Comparison of ENCODE assay signal across 17 cellular contexts in the genomic region with DNA sequence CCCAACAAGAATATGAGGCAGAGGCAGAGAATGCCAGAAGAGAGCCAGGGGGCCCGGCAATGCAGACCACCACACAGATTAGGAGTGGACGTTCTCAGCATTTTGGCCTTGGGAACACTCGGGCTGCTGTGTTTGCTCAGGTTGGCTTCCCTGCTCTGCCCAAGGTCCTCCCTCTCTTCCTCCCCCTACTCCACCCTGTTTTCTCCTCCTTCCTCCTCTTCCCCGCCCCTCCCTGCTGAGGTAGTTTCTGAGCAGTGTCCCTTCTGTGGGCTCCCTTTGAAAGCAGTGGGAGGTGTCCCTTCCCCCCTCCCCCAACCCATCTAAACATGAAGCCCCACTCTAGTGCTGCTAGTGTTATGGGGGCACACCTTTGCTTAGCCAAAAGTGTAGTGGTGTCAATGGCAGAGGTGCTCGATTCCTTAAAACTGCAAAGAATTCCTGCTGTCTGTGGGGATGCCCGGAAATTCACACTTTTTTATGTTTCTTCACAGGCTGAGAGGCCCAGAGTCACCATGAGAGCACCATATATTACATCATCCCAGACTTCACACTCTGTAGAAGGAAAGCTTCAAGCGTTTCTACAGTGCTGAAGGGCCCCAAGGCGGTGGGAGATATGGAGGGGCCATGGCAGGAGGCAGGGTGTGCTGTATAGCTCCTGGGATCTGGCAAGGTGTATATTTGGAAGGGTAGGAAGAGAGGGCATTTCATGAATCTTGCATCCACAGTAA. TPM values are rescaled to one million over a fixed set of nuclear protein-coding genes. Genes with fewer than 3 reads are reported as not detected.
DNase-seq lines count a peak whose midpoint lies in the region; ATAC-seq, FAIRE-seq and TF ChIP-seq lines count a peak whose summit lies in the region.
"Had no signal": no experiment of that assay in that cellular context is flagged by ENCODE, and none has a peak within 500 bp of the region (broad histone marks: within the 10 kb centered on the region; RNA-seq: fewer than 3 reads in every experiment).

Gene HHIPL2 (minus strand): TSS at position 161 of the 728 bp plus-strand sequence. CDS start 60 bp downstream, at position 101.

- peak; percentile 32 for ATAC-seq in HepG2
- ATAC-seq in right lobe of liver, result no peak
- ATAC-seq: naive thymus-derived CD8-positive, alpha-beta T cell had no signal

- POLR2A ChIA-PET in HepG2 (lab: Yijun Ruan, JAX), result interaction anchor here (1.7 kb wide), 1 partner anchor 8 kb away, joined by 11 read pairs; no protein-coding TSS in a partner anchor

- H2AFZ ChIP-seq in HepG2 (ENCODE audit: low read length) (peak within 1 kb of the TSS; percentile 45), keratinocyte (ENCODE audit: control insufficient read depth, low read length) (no peak within 1 kb of the TSS)

- H3K27ac Mint-ChIP-seq in type B pancreatic cell, result peak within 1 kb of the TSS; percentile 70
- H3K27ac Mint-ChIP-seq: naive thymus-derived CD8-positive, alpha-beta T cell had no signal

- in situ Hi-C loops in HepG2 (cut with HindIII; ENCODE audit: extremely low pct_ligation_motif_present, low pct_unique_long_range_greater_than_20kb), result no loop called here

- H3K27ac ChIP-seq in HepG2 (ENCODE audit: extremely low read length, insufficient read depth, low read length), result no peak within 1 kb of the TSS
- no peak within 1 kb of the TSS for H3K27ac ChIP-seq in right lobe of liver
- peak within 1 kb of the TSS; percentile 77; the same call in 1 of the 2 replicates for H3K27ac ChIP-seq in SK-N-MC
- no peak within 1 kb of the TSS for H3K27ac ChIP-seq in keratinocyte (ENCODE audit: control insufficient read depth, insufficient read depth, low read length)
- H3K27ac ChIP-seq: left lung, thoracic aorta, VCaP had no signal

- intact Hi-C loops in HepG2 (cut with micrococcal nuclease; ENCODE audit: unreplicated experiment), result loop anchor here (5.0 kb wide), 1 partner anchor 69 kb away; the partner anchor contains the start of gene MIA3
- intact Hi-C loops in right lobe of liver (cut with DNase I), result no loop called here

- H3K9me3 ChIP-seq in HepG2 (ENCODE audit: low read length), result no peaks in the 10 kb centered on the region
- H3K9me3 ChIP-seq in right lobe of liver, result no peaks in the 10 kb centered on the region
- H3K9me3 ChIP-seq in SK-N-MC (ENCODE audit: low read depth, low read length), result no peaks in the 10 kb centered on the region
- no peaks in the 10 kb centered on the region for H3K9me3 ChIP-seq in keratinocyte (ENCODE audit: control insufficient read depth, low read depth, low read length)
- H3K9me3 ChIP-seq: left lung, thoracic aorta had no signal

- DNase-seq in HepG2 (ENCODE audit: low spot score), result no peak
- no peak for DNase-seq in right lobe of liver
- no peak for DNase-seq in SK-N-MC (ENCODE audit: low read depth, low spot score)
- DNase-seq in keratinocyte (ENCODE audit: low read depth, low spot score), result no peak
- DNase-seq in type B pancreatic cell (ENCODE audit: extremely low spot score, unreplicated experiment), result no peak
- no peak for DNase-seq in NCI-H2171 treated with DMSO at 0.1 percent for 48 hours (lab: John Stamatoyannopoulos, UW)
- DNase-seq in kidney tubule cell (ENCODE audit: low spot score), result no peak
- DNase-seq in amniotic stem cell (lab: John Stamatoyannopoulos, UW), result no peak
- DNase-seq: dermis blood vessel endothelial cell; left lung; naive thymus-derived CD8-positive, alpha-beta T cell; stimulated activated CD4-positive, alpha-beta T cell treated with anti-CD3 and anti-CD28 coated beads, Interleukin-1b, Interleukin-23, amount 100 ng/mL, for 48 hours had no signal

- H3K4me1 ChIP-seq in HepG2 (ENCODE audit: insufficient read depth, low read length), result peaks cover 28% of the 10 kb centered on the region
- H3K4me1 ChIP-seq in right lobe of liver, result no peaks in the 10 kb centered on the region
- H3K4me1 ChIP-seq in keratinocyte (ENCODE audit: control insufficient read depth, extremely low read depth, insufficient read depth, low read length), result peaks cover 16% of the 10 kb centered on the region
- H3K4me1 ChIP-seq: left lung had no signal

- dilution Hi-C loops in keratinocyte (cut with MboI; ENCODE audit: extremely low pct_ligation_motif_present, low sequenced_read_pairs), result no loop called here

- H3K4me2 ChIP-seq in HepG2 (ENCODE audit: low read depth, low read length) (peak within 1 kb of the TSS; percentile 77), keratinocyte (ENCODE audit: control insufficient read depth, extremely low read depth, insufficient read depth, low read depth, low read length) (peak within 1 kb of the TSS; percentile 23)

- peak within 1 kb of the TSS; percentile 58 for H3K4me3 Mint-ChIP-seq in type B pancreatic cell
- H3K4me3 Mint-ChIP-seq: naive thymus-derived CD8-positive, alpha-beta T cell had no signal

- peaks cover 24% of the 10 kb centered on the region for H3K4me1 Mint-ChIP-seq in type B pancreatic cell (ENCODE audit: unreplicated experiment)
- H3K4me1 Mint-ChIP-seq: naive thymus-derived CD8-positive, alpha-beta T cell had no signal

- H3K9ac ChIP-seq in HepG2 (ENCODE audit: insufficient read depth, low read depth, low read length) (no peak within 1 kb of the TSS), SK-N-MC (ENCODE audit: insufficient read length) (no peak within 1 kb of the TSS), keratinocyte (ENCODE audit: control insufficient read depth, extremely low read depth, insufficient read depth, low read length) (no peak within 1 kb of the TSS)

- no peaks in the 10 kb centered on the region for H3K9me3 Mint-ChIP-seq in type B pancreatic cell
- H3K9me3 Mint-ChIP-seq: naive thymus-derived CD8-positive, alpha-beta T cell had no signal

- H3K27me3 ChIP-seq in HepG2 (ENCODE audit: control insufficient read depth in 1 of 2, insufficient read depth in 2 of 2, low read length in 2 of 2), result no peaks in the 10 kb centered on the region
- H3K27me3 ChIP-seq in right lobe of liver, result no peaks in the 10 kb centered on the region
- no peaks in the 10 kb centered on the region for H3K27me3 ChIP-seq in keratinocyte (ENCODE audit: control insufficient read depth, extremely low read depth, insufficient read depth, low read length)

- H3K79me2 ChIP-seq in HepG2 (ENCODE audit: insufficient read depth, low read length) (no peaks in the 10 kb centered on the region), keratinocyte (ENCODE audit: control insufficient read depth, insufficient read depth, low read length) (no peaks in the 10 kb centered on the region)

- no peak for TF ChIP-seq RAD21 in HepG2 (CRISPR knock-in tag; IDR thresholded peaks at IDR 0.05)

- CTCF ChIA-PET in HepG2 (lab: Yijun Ruan, JAX; ENCODE audit: low intra/inter-chr PET ratio, low total read pairs), result no interaction called here

- BruUV-seq in HepG2 (replicated peaks; lab: Mats Ljungman, UMichigan), result no TSS peak

- FAIRE-seq in HepG2 (lab: Jason Lieb, UNC) (no peak), keratinocyte (lab: Jason Lieb, UNC) (no peak)
- FAIRE-seq: D721Med, GM18507 had no signal

- H3K36me3 ChIP-seq in HepG2 (replicated peaks in 1 of 2; ENCODE audit: control insufficient read depth in 1 of 2, insufficient read depth in 2 of 2, low read length in 2 of 2) (no peaks in the 10 kb centered on the region), right lobe of liver (no peaks in the 10 kb centered on the region), SK-N-MC (ENCODE audit: insufficient read depth, low read length) (no peaks in the 10 kb centered on the region), keratinocyte (ENCODE audit: control insufficient read depth in 2 of 2, extremely low read depth in 1 of 2, insufficient read depth in 2 of 2, low read length in 2 of 2) (no peaks in the 10 kb centered on the region)
- H3K36me3 ChIP-seq: left lung, thoracic aorta had no signal

- TF ChIP-seq EP300 in HepG2 (IDR thresholded peaks at IDR 0.05; ENCODE audit: low read depth in 2 of 2, low read length in 2 of 2), result no peak
- TF ChIP-seq EP300 in HepG2 (CRISPR knock-in tag; IDR thresholded peaks at IDR 0.05; ENCODE audit: borderline replicate concordance), result no peak

- peaks cover 5% of the 10 kb centered on the region for H3K27me3 Mint-ChIP-seq in type B pancreatic cell

- no peak for TF ChIP-seq POLR2A in HepG2 (IDR thresholded peaks at IDR 0.05; ENCODE audit: insufficient read depth in 1 of 2, low read depth in 2 of 2, low read length in 2 of 2)
- TF ChIP-seq POLR2A in right lobe of liver (IDR thresholded peaks at IDR 0.05), result no peak

- H3K36me3 Mint-ChIP-seq in type B pancreatic cell, result no peaks in the 10 kb centered on the region
- H3K36me3 Mint-ChIP-seq: naive thymus-derived CD8-positive, alpha-beta T cell had no signal

- H3K4me3 ChIP-seq in HepG2 (replicated peaks in 1 of 3; ENCODE audit: insufficient read depth in 1 of 3, low read depth in 2 of 3, low read length in 3 of 3), result peak within 1 kb of the TSS; percentile 25 to 65 (median 31)
- H3K4me3 ChIP-seq in right lobe of liver, result no peak within 1 kb of the TSS
- peak within 1 kb of the TSS; percentile 57 for H3K4me3 ChIP-seq in SK-N-MC
- no peak within 1 kb of the TSS for H3K4me3 ChIP-seq in keratinocyte (ENCODE audit: control insufficient read depth in 2 of 3, extremely low read depth in 1 of 3, insufficient read depth in 2 of 3, low read depth in 1 of 3, low read length in 3 of 3)
- H3K4me3 ChIP-seq: left lung, thoracic aorta had no signal

- no peak for TF ChIP-seq CTCF in HepG2 (CRISPR knock-in tag; IDR thresholded peaks at IDR 0.05)
- no peak for TF ChIP-seq CTCF in right lobe of liver (IDR thresholded peaks at IDR 0.05)
- no peak for TF ChIP-seq CTCF in keratinocyte (optimal IDR thresholded peaks at IDR 0.05 in 1 of 3, IDR thresholded peaks at IDR 0.05 in 1 of 3, conservative IDR thresholded peaks at IDR 0.05 in 1 of 3; ENCODE audit: extremely low read depth in 1 of 3, insufficient read depth in 2 of 3, low read length in 3 of 3)
- no peak for TF ChIP-seq CTCF in type B pancreatic cell (conservative IDR thresholded peaks at IDR 0.05)

- H4K20me1 ChIP-seq in HepG2 (ENCODE audit: insufficient read depth, low read length), result no peaks in the 10 kb centered on the region
- H4K20me1 ChIP-seq in keratinocyte (ENCODE audit: control insufficient read depth, extremely low read depth, insufficient read depth, low read length), result no peaks in the 10 kb centered on the region

- WGBS in HepG2 (ENCODE audit: low lambda C conversion rate), result 6% methylated on average over 7 of the region's 8 CpGs
- WGBS in right lobe of liver (ENCODE audit: insufficient coverage, low coverage, low lambda C conversion rate, missing lambda C conversion rate), result 69% methylated on average over 6 of the region's 8 CpGs

- no peaks in the 10 kb centered on the region for H3K9me1 ChIP-seq in keratinocyte (ENCODE audit: control insufficient read depth, extremely low read depth, insufficient read depth, low read length)

RNA-seq across cellular contexts. Expression of gene HHIPL2, which starts in this region (rescaled TPM):
- total RNA-seq in HepG2 (2016; rRNA removed; fragmentation: Illumina TruSeq; extraction: Trizol) (0.07 and 0.53 TPM in 2 replicates), right lobe of liver (1 to 10 TPM in 1 of 6 experiments, not detected in 5; 1.6 TPM), type B pancreatic cell (ENCODE audit: low replicate concordance) (0.14 and 2.4 TPM in 2 replicates)
- not detected in 2 replicates for total RNA-seq in HepG2 (2016; cell fraction: cytosol; rRNA removed; fragmentation: Illumina TruSeq; extraction: Trizol; ENCODE audit: low read depth)
- 0.30 TPM in 2 replicates for total RNA-seq in HepG2 (2016; cell fraction: insoluble cytoplasmic fraction; rRNA removed; fragmentation: Illumina TruSeq; extraction: Trizol)
- total RNA-seq in HepG2 (2016; cell fraction: membrane; rRNA removed; fragmentation: Illumina TruSeq; extraction: Trizol), result 0.09 and 0.41 TPM in 2 replicates
- total RNA-seq in HepG2 (2016; cell fraction: nucleus; rRNA removed; fragmentation: Illumina TruSeq; extraction: Trizol), result 0.50 and 2.3 TPM in 2 replicates
- polyA plus RNA-seq in HepG2 (2011; rRNA removed) (0.46 and 1.3 TPM in 2 replicates), keratinocyte (0.05 to 0.16 TPM (median 0.05 TPM) in 3 replicates)
- 0.13 and 0.37 TPM in 2 replicates for polyA plus RNA-seq in HepG2 (2011; cell fraction: cytosol; rRNA removed)
- polyA plus RNA-seq in HepG2 (2011; cell fraction: nucleus; rRNA removed), result 2.3 TPM in 2 replicates
- 1.3 and 1.8 TPM in 2 replicates for polyA plus RNA-seq in HepG2 (2012)
- polyA plus RNA-seq in HepG2 (2016; cell fraction: cytosol; fragmentation: Illumina TruSeq; extraction: Trizol; ENCODE audit: low read depth), result not detected in 2 replicates
- polyA plus RNA-seq in HepG2 (2016; cell fraction: insoluble cytoplasmic fraction; fragmentation: Illumina TruSeq; extraction: Trizol; ENCODE audit: low read depth), result 0.14 and 0.30 TPM in 2 replicates
- 0.17 TPM in 1 of 2 replicates, not detected in the other for polyA plus RNA-seq in HepG2 (2016; cell fraction: membrane; fragmentation: Illumina TruSeq; extraction: Trizol; ENCODE audit: low read depth)
- 1.8 and 2.9 TPM in 2 replicates for polyA plus RNA-seq in HepG2 (2016; cell fraction: nucleus; fragmentation: Illumina TruSeq; extraction: Trizol; ENCODE audit: insufficient read depth, low read depth)
- 0.06 and 0.23 TPM in 2 replicates for polyA minus RNA-seq in HepG2 (2011; rRNA and poly(A)+ RNA removed; ENCODE audit: low replicate concordance)
- not detected in 2 replicates for polyA minus RNA-seq in HepG2 (2011; cell fraction: cytosol; rRNA and poly(A)+ RNA removed)
- 0.12 and 0.64 TPM in 2 replicates for polyA minus RNA-seq in HepG2 (2011; cell fraction: nucleus; rRNA and poly(A)+ RNA removed)
- not detected for polyA plus RNA-seq in keratinocyte (2011; ENCODE audit: low read depth)
- not detected in 2 replicates for polyA plus RNA-seq in keratinocyte (2011; cell fraction: cytosol; rRNA removed)
- polyA plus RNA-seq in keratinocyte (2011; cell fraction: nucleus; rRNA removed), result 0.25 and 0.33 TPM in 2 replicates
- not detected in 2 replicates for polyA plus RNA-seq in keratinocyte (2012; ENCODE audit: low replicate concordance)
- 1.1 TPM in 1 of 3 replicates, not detected in the others for polyA minus RNA-seq in keratinocyte
- polyA minus RNA-seq in keratinocyte (2011; cell fraction: cytosol; rRNA and poly(A)+ RNA removed), result not detected
- not detected in 2 replicates for polyA minus RNA-seq in keratinocyte (2011; cell fraction: nucleus; rRNA and poly(A)+ RNA removed)
- total RNA-seq: dermis blood vessel endothelial cell, SK-MEL-5, thoracic aorta had no signal
- polyA plus RNA-seq: naive thymus-derived CD8-positive, alpha-beta T cell had no signal

Comparison
In these comparisons a context has a peak if more than half of its experiments do, and no peak if none do; other contexts are left out.
1. H3K4me3 ChIP-seq: peak in HepG2 (3 of 3) and SK-N-MC (single experiment); none in right lobe of liver (0 of 3) and keratinocyte (0 of 3).